In genomic region chr4:75412746-75413145, GRCh38 we compare ENCODE assay signal across 17 cellular contexts.
DNase-seq lines count a peak whose midpoint lies in the region; ATAC-seq lines count a peak whose summit lies in the region.
"Had no signal": no experiment of that assay in that cellular context is flagged by ENCODE, and none has a peak within 500 bp of the region (broad histone marks: within the 10 kb centered on the region; RNA-seq: fewer than 3 reads in every experiment).

No MANE protein-coding gene starts in this region.

- no peak overlapping the region for H2BK120ac ChIP-seq in trophoblast cell (ENCODE audit: insufficient read depth, low read length, poor library complexity)

- ATAC-seq in HG03521 (IDR thresholded peaks at IDR 0.05; ENCODE audit: unreplicated experiment) (no peak), GM21825 (IDR thresholded peaks at IDR 0.05; ENCODE audit: unreplicated experiment) (no peak)
- ATAC-seq: GM12878, GM23338, HCT116 had no signal

- no peaks in the 10 kb centered on the region for H3K4me1 ChIP-seq in trophoblast cell (ENCODE audit: control insufficient read depth in 1 of 2, insufficient read depth in 2 of 2, low read length in 2 of 2)
- H3K4me1 ChIP-seq in effector memory CD4-positive, alpha-beta T cell (ENCODE audit: control insufficient read depth, insufficient read depth, low read length, poor library complexity, severe bottlenecking): no peaks in the 10 kb centered on the region

- no peak overlapping the region for H3K4me3 ChIP-seq in trophoblast cell (ENCODE audit: low read depth, low read length)
- no peak overlapping the region for H3K4me3 ChIP-seq in effector memory CD4-positive, alpha-beta T cell (ENCODE audit: insufficient read depth, low read depth, low read length, poor library complexity, severe bottlenecking)
- H3K4me3 ChIP-seq: GM12878, GM23338 had no signal

- DNase-seq in DMS53 (lab: John Stamatoyannopoulos, UW) (peak; percentile 41), DMS53 treated with DMSO at 0.1 percent for 48 hours (lab: John Stamatoyannopoulos, UW; ENCODE audit: unreplicated experiment) (peak; percentile 5), trophoblast cell (no peak)
- DNase-seq in effector memory CD4-positive, alpha-beta T cell: no peak
- DNase-seq: C1 segment of cervical spinal cord; Calu3; CD4-positive, alpha-beta memory T cell; COR-L47; DMS79; EL; GDM1; H9 had no signal

- H3K27me3 ChIP-seq in trophoblast cell (ENCODE audit: insufficient read depth, low read length): no peaks in the 10 kb centered on the region
- H3K27me3 ChIP-seq in effector memory CD4-positive, alpha-beta T cell (replicated peaks; ENCODE audit: control insufficient read depth, insufficient read depth, low read length, poor library complexity, severe bottlenecking): no peaks in the 10 kb centered on the region

- no peak overlapping the region for H2BK5ac ChIP-seq in trophoblast cell (ENCODE audit: low read depth, low read length, poor library complexity)

- H2AK5ac ChIP-seq in trophoblast cell (ENCODE audit: low read length): no peak overlapping the region

- no peak overlapping the region for H3K27ac ChIP-seq in trophoblast cell (ENCODE audit: low read depth, low read length)
- H3K27ac ChIP-seq in effector memory CD4-positive, alpha-beta T cell (ENCODE audit: insufficient read depth, low read length, poor library complexity, severe bottlenecking): no peak overlapping the region

- peak overlapping the region; percentile 14 for H3K4me2 ChIP-seq in trophoblast cell (ENCODE audit: low read length)
- H3K4me2 ChIP-seq: GM23338 had no signal

- H3K14ac ChIP-seq in trophoblast cell (ENCODE audit: low read length): no peak overlapping the region

- no peak overlapping the region for H3K4ac ChIP-seq in trophoblast cell (ENCODE audit: low read depth, low read length)

- H4K91ac ChIP-seq in trophoblast cell (ENCODE audit: low read depth, low read length): no peak overlapping the region

- no peaks in the 10 kb centered on the region for H3K36me3 ChIP-seq in trophoblast cell (ENCODE audit: control insufficient read depth in 1 of 2, insufficient read depth in 2 of 2, low read length in 2 of 2)
- no peaks in the 10 kb centered on the region for H3K36me3 ChIP-seq in effector memory CD4-positive, alpha-beta T cell (ENCODE audit: control insufficient read depth, insufficient read depth, low read length)

- peak overlapping the region; percentile 74 for H3K9ac ChIP-seq in trophoblast cell (ENCODE audit: low read length)

- no peak overlapping the region for H2BK12ac ChIP-seq in trophoblast cell (ENCODE audit: low read length)

- H3K9me3 ChIP-seq in trophoblast cell (ENCODE audit: insufficient read depth, low read depth, low read length): peaks cover 5% of the 10 kb centered on the region
- H3K9me3 ChIP-seq in effector memory CD4-positive, alpha-beta T cell (ENCODE audit: control insufficient read depth, low read length): no peaks in the 10 kb centered on the region

- no peak overlapping the region for H4K8ac ChIP-seq in trophoblast cell (ENCODE audit: low read depth, low read length)

- H3K79me2 ChIP-seq in trophoblast cell (ENCODE audit: control insufficient read depth, insufficient read depth, low read length, poor library complexity): no peaks in the 10 kb centered on the region

- no CpG with 5 or more reads among the region's 2 CpGs for WGBS in trophoblast cell (ENCODE audit: extremely low coverage, insufficient coverage, insufficient read length)

- H2AFZ ChIP-seq in trophoblast cell (ENCODE audit: insufficient read depth, low read length, poor library complexity): no peak overlapping the region
- H2AFZ ChIP-seq: GM23338 had no signal

- peak overlapping the region; percentile 80 for H3K23ac ChIP-seq in trophoblast cell (ENCODE audit: low read length)

- no peak overlapping the region for H3K18ac ChIP-seq in trophoblast cell (ENCODE audit: low read length)

- H4K12ac ChIP-seq in trophoblast cell (ENCODE audit: low read depth, low read length): no peak overlapping the region

- H3K79me1 ChIP-seq in trophoblast cell (ENCODE audit: low read length): no peaks in the 10 kb centered on the region

Comparison
In these comparisons a context has a peak if more than half of its experiments do, and no peak if none do; other contexts are left out.
1. DNase-seq: peak in DMS53 (single experiment) and DMS53 treated with DMSO at 0.1 percent for 48 hours (single experiment); none in trophoblast cell (0 of 2) and effector memory CD4-positive, alpha-beta T cell (0 of 3).